8 cellular contexts compared by ENCODE assay signal in the genomic region with DNA sequence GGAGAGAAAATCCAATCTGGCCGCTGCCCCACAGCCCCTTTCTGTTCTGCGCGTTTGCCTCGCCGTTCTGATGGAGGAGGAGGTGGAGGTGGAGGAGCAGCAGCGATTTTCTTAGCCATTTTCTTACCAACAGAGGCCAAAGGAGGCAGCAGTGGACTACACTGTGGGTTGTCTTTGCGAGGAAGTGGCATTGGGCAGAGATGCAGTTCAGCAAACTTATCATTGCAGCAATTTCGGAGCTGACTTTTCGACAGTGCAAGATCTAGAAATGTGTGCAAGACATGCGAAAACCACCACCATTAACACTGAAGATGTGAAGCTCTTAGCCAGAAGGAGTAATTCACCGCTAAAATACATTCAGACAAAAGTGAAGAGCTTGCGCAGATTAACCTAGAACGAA. TPM values are rescaled to one million over a fixed set of nuclear protein-coding genes. Genes with fewer than 3 reads are reported as not detected.
DNase-seq lines count a peak whose midpoint lies in the region; ATAC-seq, FAIRE-seq and TF ChIP-seq lines count a peak whose summit lies in the region.

No MANE protein-coding gene starts in this region.

- peak; percentile 19 to 36 for DNase-seq in heart right ventricle
- no peak for DNase-seq in Right ventricle myocardium inferior (ENCODE audit: missing footprints)
- peak; percentile 24 for DNase-seq in SKM-1 (lab: John Stamatoyannopoulos, UW; ENCODE audit: unreplicated experiment)
- DNase-seq in K562 (ENCODE audit: extremely low read depth in 1 of 4, low spot score in 3 of 4) = no peak
- no peak for DNase-seq in keratinocyte (ENCODE audit: low read depth, low spot score)
- peak; percentile 23 for DNase-seq in stimulated activated naive CD8-positive, alpha-beta T cell treated with anti-CD3 and anti-CD28 coated beads, Interleukin-15, Interleukin-2, amounts not matched to agents 100 U/mL and 50 U/mL, for 24 hours
- DNase-seq in mesenteric fat pad (ENCODE audit: low spot score) = no peak
- no peak for DNase-seq in LoVo (ENCODE audit: low spot score)

- POLR2A ChIA-PET in K562 (lab: Yijun Ruan, JAX) = interaction anchor here (0.6 to 2.4 kb wide), 3 partner anchors 11 to 153 kb away, joined by 3 to 13 read pairs (median 3); no protein-coding TSS in a partner anchor

- H3K27ac ChIP-seq in heart right ventricle (peak overlapping the region in 6 of 10 donors; percentile 86 to 92 (median 90)), K562 (ENCODE audit: extremely low read depth, low read depth, low read length) (peak overlapping the region; percentile 95; the same call in 2 of the 3 replicates), keratinocyte (ENCODE audit: control insufficient read depth, insufficient read depth, low read length) (no peak overlapping the region)

- H3K79me2 ChIP-seq in K562 (ENCODE audit: control insufficient read depth, insufficient read depth, low read length) = peaks cover 41% of the 10 kb centered on the region
- H3K79me2 ChIP-seq in keratinocyte (ENCODE audit: control insufficient read depth, insufficient read depth, low read length) = peaks cover 26% of the 10 kb centered on the region

- peak overlapping the region in 8 of 10 donors; percentile 74 to 99 (median 93) for H3K4me3 ChIP-seq in heart right ventricle
- no peak overlapping the region for H3K4me3 ChIP-seq in K562
- H3K4me3 ChIP-seq in keratinocyte (ENCODE audit: control insufficient read depth in 2 of 3, extremely low read depth in 1 of 3, insufficient read depth in 2 of 3, low read depth in 1 of 3, low read length in 3 of 3) = no peak overlapping the region

- TF ChIP-seq CTCF in heart right ventricle (IDR thresholded peaks at IDR 0.05) (peak in 7 of 9 donors; percentile 25 to 53 (median 40)), K562 (IDR thresholded peaks at IDR 0.05 in 2 of 3, conservative IDR thresholded peaks at IDR 0.05 in 1 of 3; ENCODE audit: insufficient read depth in 2 of 3, low read depth in 1 of 3, low read length in 3 of 3) (no peak), keratinocyte (optimal IDR thresholded peaks at IDR 0.05 in 1 of 3, IDR thresholded peaks at IDR 0.05 in 1 of 3, conservative IDR thresholded peaks at IDR 0.05 in 1 of 3; ENCODE audit: extremely low read depth in 1 of 3, insufficient read depth in 2 of 3, low read length in 3 of 3) (peak; percentile 17 to 37 (median 24))

- intact Hi-C loops in heart right ventricle (cut with DNase I) = loop anchor here in 9 of 10 donors (2.0 to 10.0 kb wide), 14 partner anchors 42 to 579 kb away; no protein-coding TSS in a partner anchor
- intact Hi-C loops in Right ventricle myocardium inferior (cut with DNase I) = loop anchor here (5.0 kb wide), 3 partner anchors 48 to 492 kb away; no protein-coding TSS in a partner anchor
- intact Hi-C loops in K562 (cut with micrococcal nuclease) = loop anchor here (5.0 to 10.0 kb wide), 2 partner anchors 112 to 349 kb away; no protein-coding TSS in a partner anchor

- dilution Hi-C loops in keratinocyte (cut with MboI; ENCODE audit: extremely low pct_ligation_motif_present, low sequenced_read_pairs) = loop anchor here (25.0 kb wide), 1 partner anchor 577 kb away; no protein-coding TSS in a partner anchor

- WGBS in heart right ventricle, 2 donors = 70 to 72% methylated on average over 13 of the region's 13 CpGs
- WGBS in K562 (ENCODE audit: insufficient coverage, low coverage, missing lambda C conversion rate) = 93% methylated on average over 13 of the region's 13 CpGs

- no peaks in the 10 kb centered on the region for H3K36me3 ChIP-seq in heart right ventricle
- H3K36me3 ChIP-seq in K562 (ENCODE audit: control insufficient read depth, insufficient read depth, low read length) = peaks cover 20% of the 10 kb centered on the region
- H3K36me3 ChIP-seq in keratinocyte (ENCODE audit: control insufficient read depth in 2 of 2, extremely low read depth in 1 of 2, insufficient read depth in 2 of 2, low read length in 2 of 2) = no peaks in the 10 kb centered on the region

- H2AFZ ChIP-seq in K562 (ENCODE audit: low read depth, low read length) (peak overlapping the region; percentile 53), keratinocyte (ENCODE audit: control insufficient read depth, low read length) (no peak overlapping the region)

- H3K9me1 ChIP-seq in K562 (ENCODE audit: control insufficient read depth, insufficient read depth, low read length) = no peaks in the 10 kb centered on the region
- no peaks in the 10 kb centered on the region for H3K9me1 ChIP-seq in keratinocyte (ENCODE audit: control insufficient read depth, extremely low read depth, insufficient read depth, low read length)

- no peak overlapping the region for H3K9ac ChIP-seq in K562 (ENCODE audit: insufficient read depth in 1 of 2, low read depth in 2 of 2, low read length in 2 of 2)
- no peak overlapping the region for H3K9ac ChIP-seq in keratinocyte (ENCODE audit: control insufficient read depth, extremely low read depth, insufficient read depth, low read length)

- H3K4me1 ChIP-seq in heart right ventricle = peaks cover 0 to 31% (median 16%) of the 10 kb centered on the region in 9 donors
- peaks cover 8 to 9% of the 10 kb centered on the region in 2 experiments; a peak in 2 of 5 replicates for H3K4me1 ChIP-seq in K562 (replicated peaks in 1 of 2; ENCODE audit: control insufficient read depth in 2 of 2, insufficient read depth in 2 of 2, low read length in 2 of 2)
- peaks cover 6% of the 10 kb centered on the region for H3K4me1 ChIP-seq in keratinocyte (ENCODE audit: control insufficient read depth, extremely low read depth, insufficient read depth, low read length)

- H3K4me2 ChIP-seq in K562 (ENCODE audit: insufficient read depth, low read length) (no peak overlapping the region), keratinocyte (ENCODE audit: control insufficient read depth, extremely low read depth, insufficient read depth, low read depth, low read length) (no peak overlapping the region)

- H3K27me3 ChIP-seq in heart right ventricle (no peaks in the 10 kb centered on the region), K562 (ENCODE audit: control insufficient read depth in 2 of 2, insufficient read depth in 2 of 2, low read length in 2 of 2) (no peaks in the 10 kb centered on the region), keratinocyte (ENCODE audit: control insufficient read depth, extremely low read depth, insufficient read depth, low read length) (no peaks in the 10 kb centered on the region)

- H4K20me1 ChIP-seq in K562 (replicated peaks; ENCODE audit: control insufficient read depth, insufficient read depth, low read length) (peaks cover 17% of the 10 kb centered on the region), keratinocyte (ENCODE audit: control insufficient read depth, extremely low read depth, insufficient read depth, low read length) (no peaks in the 10 kb centered on the region)

- TF ChIP-seq POLR2A in K562 (conservative IDR thresholded peaks at IDR 0.05) = no peak

- H3K9me3 ChIP-seq in heart right ventricle (no peaks in the 10 kb centered on the region), K562 (replicated peaks; ENCODE audit: control insufficient read depth, insufficient read depth, low read depth, low read length) (peaks cover 2% of the 10 kb centered on the region; the same call in 1 of the 2 replicates), keratinocyte (ENCODE audit: control insufficient read depth, low read depth, low read length) (no peaks in the 10 kb centered on the region)

- BruUV-seq in K562 (replicated peaks; lab: Mats Ljungman, UMichigan) = no TSS peak

- in situ Hi-C loops in K562 (cut with MboI) = no loop called here

- peak in 1 of 2 experiments; percentile 41; a peak in 2 of 4 replicates for TF ChIP-seq RAD21 in K562 (CRISPR knock-in tag; conservative IDR thresholded peaks at IDR 0.05 in 1 of 2, IDR thresholded peaks at IDR 0.05 in 1 of 2)

- CTCF ChIA-PET in K562 (lab: Yijun Ruan, JAX; ENCODE audit: low intra/inter-chr PET ratio) = interaction anchor here (0.6 kb wide), 1 partner anchor 260 kb away, joined by 3 read pairs; no protein-coding TSS in a partner anchor

- no peak for TF ChIP-seq EP300 in K562 (IDR thresholded peaks at IDR 0.05; ENCODE audit: low read length)

- no peak for ATAC-seq in heart right ventricle
- no peak for ATAC-seq in Right ventricle myocardium inferior
- no peak for ATAC-seq in K562
- ATAC-seq in stimulated activated naive CD8-positive, alpha-beta T cell treated with anti-CD3 and anti-CD28 coated beads, Interleukin-15, Interleukin-2, amounts not matched to agents 100 U/mL and 50 U/mL, for 24 hours = no peak

- FAIRE-seq in K562 (lab: Jason Lieb, UNC) = no peak
- FAIRE-seq in keratinocyte (lab: Jason Lieb, UNC) = no peak

TF ChIP-seq in K562, 482 proteins besides CTCF, POLR2A, EP300 and RAD21 (continues in another document):
- no peak for TF ChIP-seq ZNF717 (CRISPR knock-in tag; IDR thresholded peaks at IDR 0.05)

RNA-seq across cellular contexts. Expression of a gene that starts 1.9 kb away (rescaled TPM):
- total RNA-seq in heart right ventricle (10 to 100 TPM in 8 of 10 donors, 1 to 10 TPM in 2; 6.9 to 21.4 (median 12.9) TPM), Right ventricle myocardium inferior (10.1 TPM), K562 (2014; rRNA removed) (96.3 and 118 TPM in 2 replicates), K562 (2014; rRNA removed; fragmentation: Illumina TruSeq; extraction: Trizol) (226 and 276 TPM in 2 replicates), K562 (2015; rRNA removed; fragmentation: Illumina TruSeq; extraction: Trizol) (118 and 129 TPM in 2 replicates), K562 (2021) (130 and 134 TPM in 2 replicates), mesenteric fat pad (34.9 TPM)
- polyA plus RNA-seq in heart right ventricle (10 to 100 TPM; 11.5 to 19.9 TPM), K562 (2011; rRNA removed) (170 and 244 TPM in 2 replicates), K562 (2014; fragmentation: Illumina TruSeq; extraction: Trizol) (172 and 178 TPM in 2 replicates), K562 (2014; fragmentation: Nextera tagmentation; extraction: Ambion mirVana) (100 to 1,000 TPM; 553 to 688 TPM), K562 (2014; rRNA removed) (143 and 153 TPM in 2 replicates), keratinocyte (9.5 to 17.1 TPM (median 13.6 TPM) in 3 replicates)
- total RNA-seq in K562 (2011; cell fraction: chromatin; rRNA removed; ENCODE audit: low replicate concordance) = 106 and 313 TPM in 2 replicates
- total RNA-seq in K562 (2011; cell fraction: nucleolus; rRNA removed) = 71.9 and 88.4 TPM in 2 replicates
- total RNA-seq in K562 (2011; cell fraction: nucleoplasm; rRNA removed) = 146 and 153 TPM in 2 replicates
- 44.4 and 98.4 TPM in 2 replicates for polyA plus RNA-seq in K562 (2011; cell fraction: cytosol; rRNA removed)
- polyA plus RNA-seq in K562 (2011; cell fraction: nucleus; rRNA removed) = 65.4 and 97.9 TPM in 2 replicates
- 85.7 and 127 TPM in 2 replicates for polyA plus RNA-seq in K562 (2012)
- 304 and 306 TPM in 2 replicates for polyA minus RNA-seq in K562 (2011; rRNA and poly(A)+ RNA removed)
- polyA minus RNA-seq in K562 (2011; cell fraction: cytosol; rRNA and poly(A)+ RNA removed) = 57.3 and 86.6 TPM in 2 replicates
- 110 and 254 TPM in 2 replicates for polyA minus RNA-seq in K562 (2011; cell fraction: nucleus; rRNA and poly(A)+ RNA removed)
- 49.0 TPM for polyA plus RNA-seq in keratinocyte (2011; ENCODE audit: low read depth)
- 11.4 and 20.1 TPM in 2 replicates for polyA plus RNA-seq in keratinocyte (2011; cell fraction: cytosol; rRNA removed)
- 10.4 and 12.5 TPM in 2 replicates for polyA plus RNA-seq in keratinocyte (2011; cell fraction: nucleus; rRNA removed)
- 12.9 and 38.0 TPM in 2 replicates for polyA plus RNA-seq in keratinocyte (2012; ENCODE audit: low replicate concordance)
- 2.9 to 12.4 TPM (median 8.9 TPM) in 3 replicates for polyA minus RNA-seq in keratinocyte
- polyA minus RNA-seq in keratinocyte (2011; cell fraction: cytosol; rRNA and poly(A)+ RNA removed) = 5.6 TPM
- 3.4 and 6.0 TPM in 2 replicates for polyA minus RNA-seq in keratinocyte (2011; cell fraction: nucleus; rRNA and poly(A)+ RNA removed)

Comparison
In these comparisons a context has a peak if more than half of its experiments do, and no peak if none do; other contexts are left out.
1. DNase-seq: peak in heart right ventricle (2 of 2), SKM-1 (single experiment) and stimulated activated naive CD8-positive, alpha-beta T cell treated with anti-CD3 and anti-CD28 coated beads, Interleukin-15, Interleukin-2, amounts not matched to agents 100 U/mL and 50 U/mL, for 24 hours (single experiment); none in Right ventricle myocardium inferior (single experiment), K562 (0 of 4), keratinocyte (single experiment), mesenteric fat pad (single experiment) and LoVo (single experiment).
2. H3K4me3 ChIP-seq: peak in heart right ventricle (8 of 10); none in K562 (single experiment) and keratinocyte (0 of 3).
3. CTCF ChIP-seq: peak in heart right ventricle (7 of 9) and keratinocyte (3 of 3); none in K562 (0 of 3).